ENCODE assay signal across 22 cellular contexts in genomic region chr15:69524850-69525249, GRCh38.
DNase-seq lines count a peak whose midpoint lies in the region; ATAC-seq and TF ChIP-seq lines count a peak whose summit lies in the region.
"Had no signal": no experiment of that assay in that cellular context is flagged by ENCODE, and none has a peak within 500 bp of the region (broad histone marks: within the 10 kb centered on the region; RNA-seq: fewer than 3 reads in every experiment).

No MANE protein-coding gene starts in this region.

- H3K27ac ChIP-seq in hepatocyte, result peak overlapping the region; percentile 17
- H3K27ac ChIP-seq in neural progenitor cell, result no peak overlapping the region
- H3K27ac ChIP-seq in adrenal gland, result no peak overlapping the region
- H3K27ac ChIP-seq: suprapubic skin had no signal

- H3K9ac ChIP-seq in neural progenitor cell, result no peak overlapping the region

- H2AFZ ChIP-seq in hepatocyte (no peak overlapping the region), neural progenitor cell (replicated peaks) (no peak overlapping the region)

- ATAC-seq in Right ventricle myocardium inferior, result peak; percentile 80
- no peak for ATAC-seq in natural killer cell
- ATAC-seq: natural killer cell treated with Interleukin-12 subunit alpha and Interleukin-12 subunit beta and Interleukin-15 and Interleukin-18, amount 100 ng/mL, for 72 hours; stimulated activated effector memory CD8-positive, alpha-beta T cell treated with anti-CD3 and anti-CD28 coated beads, Interleukin-12 subunit alpha, Interleukin-12 subunit beta, amount 100 ng/mL, for 72 hours had no signal

- peaks cover 64% of the 10 kb centered on the region for H3F3A ChIP-seq in neural progenitor cell (ENCODE audit: low read depth)

- H3K27me3 Mint-ChIP-seq in neural progenitor cell (ENCODE audit: insufficient read depth, low read depth) (peaks cover 43% of the 10 kb centered on the region), natural killer cell (ENCODE audit: low read depth in 2 of 2) (peaks cover 16 to 38% of the 10 kb centered on the region in 2 donors)

- no peaks in the 10 kb centered on the region for H3K9me2 ChIP-seq in hepatocyte (replicated peaks; ENCODE audit: insufficient read depth)

- H3K27me3 ChIP-seq in hepatocyte (peaks cover 18% of the 10 kb centered on the region), neural progenitor cell (no peaks in the 10 kb centered on the region), adrenal gland (no peaks in the 10 kb centered on the region)
- H3K27me3 ChIP-seq: suprapubic skin had no signal

- H3K36me3 ChIP-seq in hepatocyte (replicated peaks; ENCODE audit: insufficient read depth, low read depth) (no peaks in the 10 kb centered on the region), neural progenitor cell (no peaks in the 10 kb centered on the region), adrenal gland (replicated peaks in 1 of 2) (no peaks in the 10 kb centered on the region)
- H3K36me3 ChIP-seq: suprapubic skin had no signal

- H3K4me1 Mint-ChIP-seq in neural progenitor cell (peaks cover 55% of the 10 kb centered on the region), natural killer cell (peaks cover 0 to 11% of the 10 kb centered on the region in 2 donors)

- 65% methylated on average over 7 of the region's 7 CpGs for WGBS in hepatocyte (ENCODE audit: low lambda C conversion rate, missing lambda C conversion rate)
- WGBS in adrenal gland, 4 donors, result 86 to 88% (median 87%) methylated on average over 7 of the region's 7 CpGs

- H3K9me3 ChIP-seq in hepatocyte (ENCODE audit: low read depth), result no peaks in the 10 kb centered on the region
- no peaks in the 10 kb centered on the region for H3K9me3 ChIP-seq in neural progenitor cell (ENCODE audit: low read depth)
- no peaks in the 10 kb centered on the region for H3K9me3 ChIP-seq in adrenal gland (replicated peaks in 1 of 3)
- H3K9me3 ChIP-seq: suprapubic skin had no signal

- no peak for TF ChIP-seq POLR2A in adrenal gland (IDR thresholded peaks at IDR 0.05)

- no peaks in the 10 kb centered on the region for H3K79me2 ChIP-seq in hepatocyte
- H3K79me2 ChIP-seq in neural progenitor cell (ENCODE audit: low read depth), result no peaks in the 10 kb centered on the region

- H3K4me3 Mint-ChIP-seq in neural progenitor cell, result peak overlapping the region; percentile 22
- H3K4me3 Mint-ChIP-seq in natural killer cell, result no peak overlapping the region
- H3K4me3 Mint-ChIP-seq: CD4-positive, alpha-beta T cell; natural killer cell treated with Interleukin-12 subunit alpha and Interleukin-12 subunit beta and Interleukin-15 and Interleukin-18, amount 100 ng/mL, for 72 hours; stimulated activated effector memory CD8-positive, alpha-beta T cell treated with anti-CD3 and anti-CD28 coated beads, Interleukin-12 subunit alpha, Interleukin-12 subunit beta, amount 100 ng/mL, for 72 hours had no signal

- intact Hi-C loops in Right ventricle myocardium inferior (cut with DNase I) (no loop called here), cardiac septum (cut with DNase I) (loop anchor here (5.0 kb wide), 1 partner anchor 962 kb away; no protein-coding TSS in a partner anchor), adrenal gland (cut with DNase I) (no loop called here), natural killer cell (cut with micrococcal nuclease) (loop anchor here (10.0 kb wide), 1 partner anchor 50 kb away; no protein-coding TSS in a partner anchor)

- H3K4me2 ChIP-seq in hepatocyte, result no peak overlapping the region
- peak overlapping the region; percentile 19 for H3K4me2 ChIP-seq in neural progenitor cell

- H3K4me1 ChIP-seq in hepatocyte (ENCODE audit: insufficient read depth) (peaks cover 11% of the 10 kb centered on the region), neural progenitor cell (peaks cover 61% of the 10 kb centered on the region), adrenal gland (replicated peaks in 1 of 2) (no peaks in the 10 kb centered on the region)

- H3K9me3 Mint-ChIP-seq in neural progenitor cell, result peaks cover 2% of the 10 kb centered on the region
- no peaks in the 10 kb centered on the region for H3K9me3 Mint-ChIP-seq in natural killer cell
- H3K9me3 Mint-ChIP-seq: CD4-positive, alpha-beta T cell; natural killer cell treated with Interleukin-12 subunit alpha and Interleukin-12 subunit beta and Interleukin-15 and Interleukin-18, amount 100 ng/mL, for 72 hours; stimulated activated effector memory CD8-positive, alpha-beta T cell treated with anti-CD3 and anti-CD28 coated beads, Interleukin-12 subunit alpha, Interleukin-12 subunit beta, amount 100 ng/mL, for 72 hours had no signal

- H3K36me3 Mint-ChIP-seq in neural progenitor cell (no peaks in the 10 kb centered on the region), natural killer cell (no peaks in the 10 kb centered on the region)
- H3K36me3 Mint-ChIP-seq: natural killer cell treated with Interleukin-12 subunit alpha and Interleukin-12 subunit beta and Interleukin-15 and Interleukin-18, amount 100 ng/mL, for 72 hours; stimulated activated effector memory CD8-positive, alpha-beta T cell treated with anti-CD3 and anti-CD28 coated beads, Interleukin-12 subunit alpha, Interleukin-12 subunit beta, amount 100 ng/mL, for 72 hours had no signal

- DNase-seq in Right ventricle myocardium inferior (ENCODE audit: missing footprints) (no peak), cardiac septum (ENCODE audit: low spot score) (no peak), hepatocyte (ENCODE audit: low spot score) (no peak), neural progenitor cell (ENCODE audit: low spot score) (no peak), adrenal gland (no peak), natural killer cell (no peak)
- DNase-seq in activated effector memory CD4-positive, alpha-beta T cell treated with anti-CD3 and anti-CD28 coated beads, Interleukin-2, amount 50 U/mL, for 16 hours, result no peak
- DNase-seq in stimulated activated CD8-positive, alpha-beta memory T cell treated with anti-CD3 and anti-CD28 coated beads, Interleukin-4, amount 100 ng/mL, for 48 hours, result no peak
- DNase-seq: activated CD4-positive, alpha-beta T cell treated with anti-CD3 and anti-CD28 coated beads for 48 hours; activated CD8-positive, alpha-beta memory T cell treated with anti-CD3 and anti-CD28 coated beads for 24 hours; activated gamma-delta T cell; activated T-cell treated with anti-CD3 and anti-CD28 coated beads, Interleukin-2, amount 50 U/mL, for 1 hour; CD4-positive, alpha-beta T cell; KBM-7; NCI-H2029 treated with DMSO at 0.1 percent for 48 hours; NCI-H226; OCI-M1; stimulated activated CD4-positive, alpha-beta T cell treated with anti-CD3 and anti-CD28 coated beads, Interleukin-12 subunit alpha, Interleukin-12 subunit beta, amount 100 ng/mL, for 4 hours; stimulated activated CD4-positive, alpha-beta T cell treated with anti-CD3 and anti-CD28 coated beads, Interleukin-4, amount 100 ng/mL, for 1 hour had no signal

- no peak for TF ChIP-seq CTCF in hepatocyte (IDR thresholded peaks at IDR 0.05; ENCODE audit: poor library complexity)
- no peak for TF ChIP-seq CTCF in neural progenitor cell (IDR thresholded peaks at IDR 0.05)
- no peak for TF ChIP-seq CTCF in adrenal gland (IDR thresholded peaks at IDR 0.05)
- TF ChIP-seq CTCF in natural killer cell (IDR thresholded peaks at IDR 0.05), result no peak

- H4K20me1 ChIP-seq in hepatocyte (ENCODE audit: insufficient read depth, poor library complexity, severe bottlenecking) (no peaks in the 10 kb centered on the region), neural progenitor cell (ENCODE audit: low read depth) (no peaks in the 10 kb centered on the region)

- no peak overlapping the region for H3K27ac Mint-ChIP-seq in neural progenitor cell
- no peak overlapping the region for H3K27ac Mint-ChIP-seq in natural killer cell
- H3K27ac Mint-ChIP-seq: CD4-positive, alpha-beta T cell; stimulated activated effector memory CD8-positive, alpha-beta T cell treated with anti-CD3 and anti-CD28 coated beads, Interleukin-12 subunit alpha, Interleukin-12 subunit beta, amount 100 ng/mL, for 72 hours had no signal

- H3K4me3 ChIP-seq in hepatocyte, result no peak overlapping the region
- no peak overlapping the region for H3K4me3 ChIP-seq in neural progenitor cell
- H3K4me3 ChIP-seq in adrenal gland, result no peak overlapping the region
- H3K4me3 ChIP-seq: suprapubic skin had no signal

Comparison
In these comparisons a context has a peak if more than half of its experiments do, and no peak if none do; other contexts are left out.
1. intact Hi-C loops: an anchor here in cardiac septum (5.0 kb wide) and natural killer cell (10.0 kb wide); none called in Right ventricle myocardium inferior and adrenal gland.